7 cellular contexts compared by ENCODE assay signal in the genomic region with DNA sequence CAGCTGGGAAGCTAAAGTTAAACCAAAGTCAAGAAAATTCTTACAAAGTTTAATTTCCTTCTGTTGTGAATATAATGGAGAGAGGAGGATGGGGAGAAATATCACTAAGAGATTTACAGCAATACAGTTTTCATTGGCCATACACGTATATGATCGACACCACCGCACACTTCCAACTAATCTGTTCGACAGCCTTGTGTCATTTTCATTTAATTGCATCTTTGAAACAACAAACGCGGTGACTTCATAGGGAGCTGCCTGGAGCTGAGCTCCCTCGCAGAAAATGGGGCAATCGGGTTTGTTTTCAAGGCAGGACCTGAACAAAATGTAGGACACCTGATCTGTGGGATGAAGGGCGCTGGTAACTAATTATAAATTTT. TPM values are rescaled to one million over a fixed set of nuclear protein-coding genes. Genes with fewer than 3 reads are reported as not detected.
A peak's percentile ranks its signal among the peaks of the same experiment; 100 is the strongest.
DNase-seq lines count a peak whose midpoint lies in the region; ATAC-seq, FAIRE-seq and TF ChIP-seq lines count a peak whose summit lies in the region.

No MANE protein-coding gene starts in this region.

- peak overlapping the region; percentile 14 for H3K9ac ChIP-seq in endothelial cell of umbilical vein (replicated peaks; ENCODE audit: extremely low read depth, insufficient read depth, low read length)

- H3K4me3 ChIP-seq in H7 (ENCODE audit: insufficient read depth, low read depth, low read length) (peak overlapping the region; percentile 77), RWPE2 (ENCODE audit: severe bottlenecking) (peak overlapping the region; percentile 53), endothelial cell of umbilical vein (replicated peaks in 1 of 3; ENCODE audit: insufficient read depth in 1 of 3, low read depth in 1 of 3, low read length in 3 of 3) (peak overlapping the region; percentile 38 to 83 (median 70))

- CTCF ChIA-PET in endothelial cell of umbilical vein (lab: Charles Lee) = interaction anchor here (1.2 to 2.0 kb wide), 5 partner anchors 13 to 99 kb away, joined by 3 to 5 read pairs (median 5); no protein-coding TSS in a partner anchor

- H3K4me3 Mint-ChIP-seq in neural crest cell = peak overlapping the region; percentile 98

- intact Hi-C loops in endothelial cell of umbilical vein (cut with micrococcal nuclease) = loop anchor here (2.0 to 10.0 kb wide), 4 partner anchors 97 to 829 kb away; partner anchors contain the start of gene NUDT9

- H3K79me2 ChIP-seq in endothelial cell of umbilical vein (ENCODE audit: control insufficient read depth, insufficient read depth, low read length) = no peaks in the 10 kb centered on the region

- H3K9me3 ChIP-seq in RWPE2 (ENCODE audit: severe bottlenecking) (no peaks in the 10 kb centered on the region), endothelial cell of umbilical vein (replicated peaks; ENCODE audit: control insufficient read depth, insufficient read depth, low read length) (no peaks in the 10 kb centered on the region)

- no peak for TF ChIP-seq CTCF in RWPE2 (IDR thresholded peaks at IDR 0.05; ENCODE audit: poor library complexity, severe bottlenecking)
- TF ChIP-seq CTCF in endothelial cell of umbilical vein (IDR thresholded peaks at IDR 0.05; ENCODE audit: extremely low read depth in 1 of 2, insufficient read depth in 1 of 2, low read depth in 1 of 2, low read length in 2 of 2) = no peak
- no peak for TF ChIP-seq CTCF in neural crest cell (conservative IDR thresholded peaks at IDR 0.05)

- no peaks in the 10 kb centered on the region for H4K20me1 ChIP-seq in endothelial cell of umbilical vein (replicated peaks; ENCODE audit: control insufficient read depth, extremely low read depth, insufficient read depth, low read length)

- TF ChIP-seq POLR2A in endothelial cell of umbilical vein (IDR thresholded peaks at IDR 0.05; ENCODE audit: low read depth, low read length) = no peak

- no TSS peak for BruUV-seq in endothelial cell of umbilical vein (replicated peaks; lab: Mats Ljungman, UMichigan)

- no peak for FAIRE-seq in endothelial cell of umbilical vein (lab: Jason Lieb, UNC)

- peak overlapping the region; percentile 93 for H3K27ac Mint-ChIP-seq in neural crest cell (ENCODE audit: unreplicated experiment)

- peaks cover 53% of the 10 kb centered on the region for H3K4me1 Mint-ChIP-seq in neural crest cell

- H3K9me1 ChIP-seq in endothelial cell of umbilical vein (replicated peaks; ENCODE audit: control insufficient read depth, extremely low read depth, insufficient read depth, low read length) = no peaks in the 10 kb centered on the region

- H3K9me3 Mint-ChIP-seq in neural crest cell = no peaks in the 10 kb centered on the region

- DNase-seq in H7 (no peak), RWPE2 (ENCODE audit: low spot score) (no peak), endothelial cell of umbilical vein (ENCODE audit: low read depth, low spot score) (peak; percentile 52), neural crest cell (ENCODE audit: low read depth, low spot score) (no peak), NCI-H1092 (lab: John Stamatoyannopoulos, UW) (no peak)

- no peaks in the 10 kb centered on the region for H3K27me3 Mint-ChIP-seq in neural crest cell (ENCODE audit: low read depth)

- dilution Hi-C loops in endothelial cell of umbilical vein (cut with MboI; ENCODE audit: extremely low pct_ligation_motif_present, low sequenced_read_pairs) = no loop called here

- H3K36me3 Mint-ChIP-seq in neural crest cell (ENCODE audit: low read depth) = no peaks in the 10 kb centered on the region

- H3K27me3 ChIP-seq in H7 (ENCODE audit: control insufficient read depth, insufficient read depth, low read length) = no peaks in the 10 kb centered on the region
- no peaks in the 10 kb centered on the region for H3K27me3 ChIP-seq in RWPE2 (ENCODE audit: insufficient read depth, poor library complexity, severe bottlenecking)
- H3K27me3 ChIP-seq in endothelial cell of umbilical vein (ENCODE audit: control insufficient read depth in 2 of 2, insufficient read depth in 2 of 2, low read length in 2 of 2) = no peaks in the 10 kb centered on the region

- peak overlapping the region; percentile 95 for H2AFZ ChIP-seq in endothelial cell of umbilical vein (ENCODE audit: low read depth, low read length)

- peaks cover 45% of the 10 kb centered on the region for H3K4me1 ChIP-seq in RWPE2 (ENCODE audit: insufficient read depth, poor library complexity, severe bottlenecking)
- peaks cover 12% of the 10 kb centered on the region for H3K4me1 ChIP-seq in endothelial cell of umbilical vein (ENCODE audit: control insufficient read depth, extremely low read depth, insufficient read depth, low read length)

- POLR2A ChIA-PET in endothelial cell of umbilical vein (lab: Charles Lee) = no interaction called here

- no peak for ATAC-seq in RWPE2 (ENCODE audit: low read depth)
- ATAC-seq in GM21528 (IDR thresholded peaks at IDR 0.05; ENCODE audit: low FRiP score, unreplicated experiment) = no peak
- ATAC-seq in GM21390 (IDR thresholded peaks at IDR 0.05; ENCODE audit: unreplicated experiment) = no peak

- H3K27ac ChIP-seq in RWPE2 (ENCODE audit: poor library complexity, severe bottlenecking) (peak overlapping the region; percentile 77), endothelial cell of umbilical vein (ENCODE audit: insufficient read depth, low read depth, low read length) (no peak overlapping the region)

- peak overlapping the region; percentile 81 for H3K4me2 ChIP-seq in endothelial cell of umbilical vein (ENCODE audit: insufficient read depth, low read length)

- no peaks in the 10 kb centered on the region for H3K36me3 ChIP-seq in H7 (replicated peaks; ENCODE audit: control insufficient read depth, insufficient read depth, low read length)
- H3K36me3 ChIP-seq in RWPE2 (ENCODE audit: low read depth) = no peaks in the 10 kb centered on the region
- H3K36me3 ChIP-seq in endothelial cell of umbilical vein (ENCODE audit: control insufficient read depth in 2 of 2, extremely low read depth in 1 of 2, insufficient read depth in 2 of 2, low read length in 2 of 2) = no peaks in the 10 kb centered on the region

TF ChIP-seq in endothelial cell of umbilical vein, 7 proteins besides CTCF, POLR2A, EP300 and RAD21:
- TF ChIP-seq MAX (IDR thresholded peaks at IDR 0.05; ENCODE audit: insufficient read depth, insufficient read length) (no peak), POLR2AphosphoS5 (IDR thresholded peaks at IDR 0.05; ENCODE audit: insufficient read depth, low read depth, low read length) (no peak), GATA2 (IDR thresholded peaks at IDR 0.05; ENCODE audit: insufficient read depth, insufficient read length, low read depth, low read length) (no peak), MYC (IDR thresholded peaks at IDR 0.05; ENCODE audit: low read depth, low read length) (no peak), JUN (IDR thresholded peaks at IDR 0.05; ENCODE audit: borderline replicate concordance, insufficient read depth, insufficient read length, low read depth) (no peak), FOS (IDR thresholded peaks at IDR 0.05; ENCODE audit: borderline replicate concordance, insufficient read depth, low read length) (no peak), EZH2 (IDR thresholded peaks at IDR 0.05; ENCODE audit: borderline replicate concordance, low read depth, low read length, severe bottlenecking) (no peak)
TF ChIP-seq in endothelial cell of umbilical vein: peak in this region for 0.

RNA-seq across cellular contexts. Expression of gene PTPN13, which starts 1.3 kb away (rescaled TPM):
- 29.2 and 33.0 TPM in 2 replicates for total RNA-seq in H7 (2014; rRNA removed; shearing (Covaris generic))
- total RNA-seq in endothelial cell of umbilical vein (2.2 and 2.9 TPM in 2 replicates), neural crest cell (65.6 and 70.5 TPM in 2 replicates)
- 0.62 and 0.69 TPM in 2 replicates for polyA plus RNA-seq in endothelial cell of umbilical vein
- 0.87 and 0.90 TPM in 2 replicates for polyA plus RNA-seq in endothelial cell of umbilical vein (2011; cell fraction: cytosol; rRNA removed)
- polyA plus RNA-seq in endothelial cell of umbilical vein (2011; cell fraction: nucleus; rRNA removed) = 1.7 and 1.8 TPM in 2 replicates
- polyA plus RNA-seq in endothelial cell of umbilical vein (2012) = 0.10 and 0.58 TPM in 2 replicates
- 3.1 and 4.9 TPM in 2 replicates for polyA minus RNA-seq in endothelial cell of umbilical vein
- 6.5 TPM for polyA minus RNA-seq in endothelial cell of umbilical vein (2011; cell fraction: cytosol; rRNA and poly(A)+ RNA removed)
- 7.0 and 8.6 TPM in 2 replicates for polyA minus RNA-seq in endothelial cell of umbilical vein (2011; cell fraction: nucleus; rRNA and poly(A)+ RNA removed)
